14 cellular contexts compared by ENCODE assay signal in genomic region chr2:130827502-130828251, GRCh38. TPM values are rescaled to one million over a fixed set of nuclear protein-coding genes. Genes with fewer than 3 reads are reported as not detected.
A peak's percentile ranks its signal among the peaks of the same experiment; 100 is the strongest.
DNase-seq lines count a peak whose midpoint lies in the region; ATAC-seq and TF ChIP-seq lines count a peak whose summit lies in the region.
"Had no signal": no experiment of that assay in that cellular context is flagged by ENCODE, and none has a peak within 500 bp of the region (broad histone marks: within the 10 kb centered on the region; RNA-seq: fewer than 3 reads in every experiment).

No MANE protein-coding gene starts in this region.

- peak; percentile 41 for ATAC-seq in PC-3
- no peak for ATAC-seq in GM21737 (IDR thresholded peaks at IDR 0.05; ENCODE audit: unreplicated experiment)
- ATAC-seq: heart right ventricle, right lobe of liver had no signal

- H3K9me3 Mint-ChIP-seq in neural progenitor cell = no peaks in the 10 kb centered on the region

- no TSS peak for BruUV-seq in PC-3 (replicated peaks; lab: Mats Ljungman, UMichigan)

- TF ChIP-seq CTCF in PC-3 (conservative IDR thresholded peaks at IDR 0.05; ENCODE audit: low read depth, low read length) (no peak), neural progenitor cell (IDR thresholded peaks at IDR 0.05) (no peak)

- H3K36me3 Mint-ChIP-seq in neural progenitor cell = no peaks in the 10 kb centered on the region

- peak overlapping the region; percentile 46 for H3K4me3 Mint-ChIP-seq in neural progenitor cell

- H3K36me3 ChIP-seq in PC-3 (ENCODE audit: low read depth, low read length) (no peaks in the 10 kb centered on the region), ectodermal cell (ENCODE audit: control insufficient read depth, insufficient read depth, low read length) (no peaks in the 10 kb centered on the region), neural progenitor cell (no peaks in the 10 kb centered on the region)
- H3K36me3 ChIP-seq: heart right ventricle, right lobe of liver had no signal

- peaks cover 7% of the 10 kb centered on the region for H3K27me3 Mint-ChIP-seq in neural progenitor cell (ENCODE audit: insufficient read depth, low read depth)

- no peaks in the 10 kb centered on the region for H3K9me2 ChIP-seq in PC-3 (replicated peaks; ENCODE audit: low read length)

- H3K9me3 ChIP-seq in PC-3 (ENCODE audit: low read length) (no peaks in the 10 kb centered on the region), ectodermal cell (ENCODE audit: control insufficient read depth, low read length) (no peaks in the 10 kb centered on the region), neural progenitor cell (ENCODE audit: low read depth) (no peaks in the 10 kb centered on the region)
- H3K9me3 ChIP-seq: heart right ventricle, right lobe of liver had no signal

- H3K27me3 ChIP-seq in PC-3 (ENCODE audit: low read length) = no peaks in the 10 kb centered on the region
- no peaks in the 10 kb centered on the region for H3K27me3 ChIP-seq in ectodermal cell (ENCODE audit: control insufficient read depth, insufficient read depth, low read length, poor library complexity, severe bottlenecking)
- H3K27me3 ChIP-seq in neural progenitor cell = no peaks in the 10 kb centered on the region
- H3K27me3 ChIP-seq: right lobe of liver had no signal

- H4K20me1 ChIP-seq in PC-3 (ENCODE audit: low read length) (no peaks in the 10 kb centered on the region), neural progenitor cell (ENCODE audit: low read depth) (no peaks in the 10 kb centered on the region)

- peak overlapping the region; percentile 8; the same call in 1 of the 2 replicates for H3K4me3 ChIP-seq in PC-3 (ENCODE audit: low read length)
- no peak overlapping the region for H3K4me3 ChIP-seq in ectodermal cell (ENCODE audit: insufficient read depth, low read depth, low read length)
- H3K4me3 ChIP-seq in neural progenitor cell = no peak overlapping the region
- H3K4me3 ChIP-seq: heart right ventricle, right lobe of liver had no signal

- H3K4me1 ChIP-seq in PC-3 (ENCODE audit: insufficient read depth, low read length) (peaks cover 53% of the 10 kb centered on the region), ectodermal cell (ENCODE audit: control insufficient read depth, insufficient read depth, low read length) (peaks cover 66% of the 10 kb centered on the region), neural progenitor cell (peaks cover 42% of the 10 kb centered on the region)
- H3K4me1 ChIP-seq: right lobe of liver had no signal

- WGBS in ectodermal cell, 2 experiments = 30 to 34% methylated on average over 15 of the region's 15 CpGs

- intact Hi-C loops in PC-3 (cut with micrococcal nuclease) = no loop called here

- H3F3A ChIP-seq in PC-3 (ENCODE audit: low read length, unreplicated experiment) = no peaks in the 10 kb centered on the region
- peaks cover 20% of the 10 kb centered on the region for H3F3A ChIP-seq in neural progenitor cell (ENCODE audit: low read depth)

- peak overlapping the region; percentile 80 for H3K9ac ChIP-seq in PC-3 (ENCODE audit: low read length)
- H3K9ac ChIP-seq in neural progenitor cell = no peak overlapping the region

- POLR2A ChIA-PET in PC-3 (lab: Charles Lee; ENCODE audit: unreplicated experiment) = no interaction called here

- peak overlapping the region; percentile 93 for H3K27ac Mint-ChIP-seq in neural progenitor cell

- CTCF ChIA-PET in PC-3 (lab: Charles Lee) = no interaction called here

- H3K79me2 ChIP-seq in PC-3 (ENCODE audit: low read length) = no peaks in the 10 kb centered on the region
- no peaks in the 10 kb centered on the region for H3K79me2 ChIP-seq in neural progenitor cell (ENCODE audit: low read depth)

- DNase-seq in EH (ENCODE audit: low read depth) (peak; percentile 71), PC-3 (peak; percentile 84), neural progenitor cell (ENCODE audit: low spot score) (peak; percentile 59), SHP77 (lab: John Stamatoyannopoulos, UW) (no peak), pons (ENCODE audit: low spot score) (no peak)
- DNase-seq in activated CD4-positive, alpha-beta T cell treated with anti-CD3 and anti-CD28 coated beads for 1 hour = no peak
- DNase-seq: activated CD8-positive, alpha-beta memory T cell treated with anti-CD3 and anti-CD28 coated beads, Interleukin-2, amount 50 U/mL, for 4 hours; central memory CD4-positive, alpha-beta T cell; heart right ventricle; NCI-H748 treated with DMSO at 0.1 percent for 48 hours had no signal

- peak overlapping the region; percentile 97 for H3K27ac ChIP-seq in PC-3 (ENCODE audit: low read length)
- H3K27ac ChIP-seq in ectodermal cell (ENCODE audit: insufficient read depth, low read depth, low read length, poor library complexity, severe bottlenecking) = peak overlapping the region; percentile 6
- H3K27ac ChIP-seq in neural progenitor cell = peak overlapping the region; percentile 70
- H3K27ac ChIP-seq: heart right ventricle, right lobe of liver had no signal

- H2AFZ ChIP-seq in PC-3 (ENCODE audit: low read length) (0 out of 2 replicates have a peak overlapping the region, but pooled peaks have one; percentile 8), neural progenitor cell (replicated peaks) (peak overlapping the region; percentile 4)

- H3K4me2 ChIP-seq in PC-3 (ENCODE audit: low read length) (peak overlapping the region; percentile 68), neural progenitor cell (peak overlapping the region; percentile 30)

- peaks cover 70% of the 10 kb centered on the region for H3K4me1 Mint-ChIP-seq in neural progenitor cell

RNA-seq across cellular contexts. Expression of gene ARHGEF4, which starts 9.0 kb away (rescaled TPM):
- total RNA-seq in PC-3 (2014; rRNA removed) = 21.5 and 30.5 TPM in 2 replicates
- 29.6 TPM for polyA plus RNA-seq in ectodermal cell (2013, experiment 1 of 4)
- polyA plus RNA-seq in ectodermal cell (2013, experiment 2 of 4) = 30.9 TPM
- 33.0 TPM for polyA plus RNA-seq in ectodermal cell (2013, experiment 3 of 4)
- polyA plus RNA-seq in ectodermal cell (2013, experiment 4 of 4) = 34.5 TPM
- 22.8 and 44.8 TPM in 2 replicates for total RNA-seq in neural progenitor cell (ENCODE audit: low replicate concordance)
- total RNA-seq: T-helper 2 cell treated with Interferon-gamma antibody and Interleukin-4, amounts not matched to agents 100 ng/mL and 5 ng/mL, for 36 hours had no signal

Comparison
In these comparisons a context has a peak if more than half of its experiments do, and no peak if none do; other contexts are left out.
1. DNase-seq: peak in EH (single experiment), PC-3 (single experiment) and neural progenitor cell (single experiment); none in SHP77 (0 of 2), activated CD4-positive, alpha-beta T cell treated with anti-CD3 and anti-CD28 coated beads for 1 hour (single experiment) and pons (single experiment).
2. H3K27ac ChIP-seq: peak in every context shown above with its lines; median percentile 97 in PC-3; 70 in neural progenitor cell; 6 in ectodermal cell.